8 cellular contexts compared by ENCODE assay signal in the genomic region with DNA sequence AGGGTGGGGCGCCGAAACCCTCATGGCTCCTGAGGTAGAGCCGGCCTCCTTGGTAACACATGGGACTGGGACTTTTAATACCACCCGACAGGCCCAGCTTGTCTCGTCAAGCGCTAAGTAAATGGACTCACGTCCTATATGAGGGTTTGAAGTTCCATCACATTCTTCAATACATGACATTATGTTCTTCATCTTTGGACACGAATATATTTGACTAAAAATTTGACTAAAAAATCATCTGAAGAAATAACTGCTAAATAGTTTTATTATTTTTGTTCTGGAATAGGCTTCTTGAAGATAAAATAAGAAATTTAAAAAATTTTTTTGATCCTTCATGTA. TPM values are rescaled to one million over a fixed set of nuclear protein-coding genes. Genes with fewer than 3 reads are reported as not detected.
DNase-seq lines count a peak whose midpoint lies in the region; ATAC-seq and TF ChIP-seq lines count a peak whose summit lies in the region.

No MANE protein-coding gene starts in this region.

- no peaks in the 10 kb centered on the region for H3K36me3 Mint-ChIP-seq in T-helper 17 cell (ENCODE audit: low read depth)

- H3K4me3 ChIP-seq in GM12865 (ENCODE audit: low read depth, low read length) = peak overlapping the region; percentile 74
- H3K4me3 ChIP-seq in fibroblast of pulmonary artery (replicated peaks; ENCODE audit: low read depth, low read length) = peak overlapping the region; percentile 93
- peak overlapping the region; percentile 91 for H3K4me3 ChIP-seq in skeletal muscle satellite cell (ENCODE audit: low read length)

- no peak for TF ChIP-seq POLR2A in GM18505 (IDR thresholded peaks at IDR 0.05; ENCODE audit: borderline replicate concordance, extremely low read depth, insufficient read depth, insufficient read length)

- no peaks in the 10 kb centered on the region for H3K36me3 ChIP-seq in skeletal muscle satellite cell (ENCODE audit: insufficient read depth, low read length)

- H3K4me1 ChIP-seq in skeletal muscle satellite cell (ENCODE audit: control insufficient read depth, insufficient read depth, low read length) = peaks cover 7% of the 10 kb centered on the region

- no peaks in the 10 kb centered on the region for H3K27me3 ChIP-seq in skeletal muscle satellite cell (ENCODE audit: control insufficient read depth, insufficient read depth, low read length)

- H3K9ac ChIP-seq in skeletal muscle satellite cell (ENCODE audit: low read depth, low read length) = peak overlapping the region; percentile 89

- H3K27me3 Mint-ChIP-seq in T-helper 17 cell = no peaks in the 10 kb centered on the region

- TF ChIP-seq CTCF in GM12865 (IDR thresholded peaks at IDR 0.05; ENCODE audit: insufficient read depth, low read depth, low read length, missing control alignments) (no peak), fibroblast of pulmonary artery (IDR thresholded peaks at IDR 0.05; ENCODE audit: low read length, missing control alignments) (no peak)

- DNase-seq in GM12865 (ENCODE audit: low read depth) (no peak), T-helper 17 cell (no peak), fibroblast of pulmonary artery (ENCODE audit: low read depth) (no peak), OCI-M1 (lab: John Stamatoyannopoulos, UW) (no peak), ACHN (no peak)

- ATAC-seq in T-helper 17 cell = no peak
- no peak for ATAC-seq in esophagus mucosa
- ATAC-seq in GM18505 (IDR thresholded peaks at IDR 0.05; ENCODE audit: unreplicated experiment) = no peak

- peak overlapping the region; percentile 95 for H3K27ac Mint-ChIP-seq in T-helper 17 cell

- H3K9me3 ChIP-seq in T-helper 17 cell (ENCODE audit: control insufficient read depth, low read length, poor library complexity, severe bottlenecking) (no peaks in the 10 kb centered on the region), skeletal muscle satellite cell (replicated peaks; ENCODE audit: low read length) (no peaks in the 10 kb centered on the region)

- peak overlapping the region; percentile 92 for H3K4me2 ChIP-seq in skeletal muscle satellite cell (ENCODE audit: low read length)

- peak overlapping the region; percentile 95 for H3K4me3 Mint-ChIP-seq in T-helper 17 cell

- H3K4me1 Mint-ChIP-seq in T-helper 17 cell = peaks cover 10% of the 10 kb centered on the region

- in situ Hi-C loops in ACHN (cut with HindIII; ENCODE audit: low pct_ligation_motif_present, low pct_unique_long_range_greater_than_20kb, low sequenced_read_pairs) = no loop called here

RNA-seq across cellular contexts. Expression of gene ZNF607, which starts 0.3 kb away (rescaled TPM):
- total RNA-seq in T-helper 17 cell (1 to 10 TPM; 3.6 to 5.2 TPM), esophagus mucosa (3.7 TPM)
- total RNA-seq in skeletal muscle satellite cell (2012; rRNA removed) = 2.0 and 2.3 TPM in 2 replicates

RNA-seq across cellular contexts. Expression of gene ZNF573, which starts 59.5 kb away (rescaled TPM):
- total RNA-seq in T-helper 17 cell (1 to 10 TPM; 8.0 to 9.9 TPM), esophagus mucosa (2.8 TPM)
- 4.4 and 33.0 TPM in 2 replicates for total RNA-seq in skeletal muscle satellite cell (2012; rRNA removed)
